Comparison of ENCODE assay signal across 10 cellular contexts in the genomic region with DNA sequence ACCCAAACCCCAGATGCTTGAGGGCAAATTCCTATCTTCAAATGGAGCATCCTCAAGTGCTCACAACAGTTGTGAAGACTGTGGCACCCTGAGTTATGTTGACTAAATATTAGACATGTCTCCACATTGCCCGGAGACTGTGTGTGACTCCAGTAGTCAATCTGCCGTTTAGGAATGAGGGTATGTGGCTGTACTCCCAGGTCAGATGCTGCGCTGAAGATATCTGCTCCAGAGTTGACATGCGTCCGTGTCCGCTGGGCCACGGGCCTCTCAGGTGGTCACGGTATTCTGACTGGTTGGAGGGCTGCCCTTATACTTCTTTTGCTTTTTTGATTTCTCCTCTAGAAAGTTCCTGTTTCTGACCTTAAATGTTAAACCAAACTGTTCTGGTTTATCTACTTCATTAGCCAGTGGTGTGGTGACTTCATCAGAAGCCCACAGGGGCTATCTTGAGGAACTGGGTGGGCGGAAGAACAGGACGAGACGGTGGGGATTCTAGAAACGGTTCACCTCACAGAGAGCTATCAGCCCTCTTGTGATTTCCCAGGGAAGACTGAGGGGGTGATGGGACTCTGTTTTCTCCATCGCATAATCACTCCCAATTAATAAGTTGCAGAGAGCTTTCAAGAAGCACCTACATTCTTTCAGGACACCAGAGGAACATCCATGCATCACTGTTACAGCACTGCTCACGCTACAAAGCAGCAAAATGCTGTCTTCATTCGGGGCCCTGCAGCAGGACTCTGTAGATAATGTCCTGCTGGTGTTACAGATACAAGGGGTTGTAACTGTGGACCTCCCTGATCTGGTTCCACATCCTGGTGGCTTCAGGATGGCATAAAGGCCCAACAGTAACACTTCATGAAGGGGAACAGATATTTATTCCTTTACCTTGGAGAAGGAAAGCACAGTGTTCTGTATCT. TPM values are rescaled to one million over a fixed set of nuclear protein-coding genes. Genes with fewer than 3 reads are reported as not detected.
DNase-seq lines count a peak whose midpoint lies in the region; TF ChIP-seq lines count a peak whose summit lies in the region.
"Had no signal": no experiment of that assay in that cellular context is flagged by ENCODE, and none has a peak within 500 bp of the region (broad histone marks: within the 10 kb centered on the region; RNA-seq: fewer than 3 reads in every experiment).

No MANE protein-coding gene starts in this region.

- TF ChIP-seq CTCF in Peyer's patch (IDR thresholded peaks at IDR 0.05) (no peak), type B pancreatic cell (conservative IDR thresholded peaks at IDR 0.05) (no peak)

- peaks cover under 1% of the 10 kb centered on the region for H3K36me3 Mint-ChIP-seq in type B pancreatic cell

- peaks cover 13% of the 10 kb centered on the region for H3K4me1 Mint-ChIP-seq in type B pancreatic cell (ENCODE audit: unreplicated experiment)

- peak overlapping the region; percentile 94 for H3K27ac Mint-ChIP-seq in type B pancreatic cell

- DNase-seq in activated effector memory CD4-positive, alpha-beta T cell treated with anti-CD3 and anti-CD28 coated beads, Interleukin-2, amount 50 U/mL, for 16 hours: peak; percentile 63
- no peak for DNase-seq in activated effector memory CD4-positive, alpha-beta T cell treated with Interleukin-2 at 50 U/mL for 16 hours
- DNase-seq in Peyer's patch (no peak), erythroblast (lab: John Stamatoyannopoulos, UW) (peak; percentile 83 to 93), type B pancreatic cell (ENCODE audit: extremely low spot score, unreplicated experiment) (no peak), superior temporal gyrus (ENCODE audit: extremely low spot score) (no peak), NCI-H2171 treated with DMSO at 0.1 percent for 48 hours (lab: John Stamatoyannopoulos, UW) (no peak), NCI-H2107 treated with DMSO at 0.1 percent for 48 hours (lab: John Stamatoyannopoulos, UW; ENCODE audit: unreplicated experiment) (no peak)
- DNase-seq: effector CD8-positive, alpha-beta T cell; NCI-H1436 treated with DMSO at 0.1 percent for 48 hours had no signal

- peaks cover 4% of the 10 kb centered on the region for H3K9me3 Mint-ChIP-seq in type B pancreatic cell

- H3K36me3 ChIP-seq in Peyer's patch: no peaks in the 10 kb centered on the region

- no peaks in the 10 kb centered on the region for H3K27me3 ChIP-seq in Peyer's patch

- no peaks in the 10 kb centered on the region for H3K27me3 Mint-ChIP-seq in type B pancreatic cell

- no peaks in the 10 kb centered on the region for H3K9me3 ChIP-seq in Peyer's patch

- peak overlapping the region; percentile 87 for H3K4me3 Mint-ChIP-seq in type B pancreatic cell

- TF ChIP-seq POLR2A in Peyer's patch (IDR thresholded peaks at IDR 0.05) (no peak), erythroblast (IDR thresholded peaks at IDR 0.05; ENCODE audit: low read length) (no peak)

- no peak overlapping the region for H3K4me3 ChIP-seq in Peyer's patch

- H3K4me1 ChIP-seq in Peyer's patch: peaks cover 0 to 7% (median 2%) of the 10 kb centered on the region in 4 donors

- peak overlapping the region; percentile 62 to 86 (median 64) for H3K27ac ChIP-seq in Peyer's patch

RNA-seq across cellular contexts. Expression of a gene that starts 1.3 kb away (rescaled TPM):
- total RNA-seq in Peyer's patch (100 to 1,000 TPM in 1 of 4 donors, 10 to 100 TPM in 3; 11.1 to 167 (median 19.2) TPM), type B pancreatic cell (ENCODE audit: low replicate concordance) (43.3 and 157 TPM in 2 replicates)

RNA-seq across cellular contexts. Expression of a gene that starts 28.4 kb away (rescaled TPM):
- total RNA-seq in Peyer's patch (under 1 TPM in 1 of 4 donors, not detected in 3; 0.40 TPM), type B pancreatic cell (ENCODE audit: low replicate concordance) (0.24 and 0.29 TPM in 2 replicates)

Comparison
In these comparisons a context has a peak if more than half of its experiments do, and no peak if none do; other contexts are left out.
1. DNase-seq: peak in activated effector memory CD4-positive, alpha-beta T cell treated with anti-CD3 and anti-CD28 coated beads, Interleukin-2, amount 50 U/mL, for 16 hours (single experiment) and erythroblast (2 of 2); none in activated effector memory CD4-positive, alpha-beta T cell treated with Interleukin-2 at 50 U/mL for 16 hours (single experiment), Peyer's patch (0 of 3), type B pancreatic cell (single experiment), superior temporal gyrus (single experiment), NCI-H2171 treated with DMSO at 0.1 percent for 48 hours (single experiment) and NCI-H2107 treated with DMSO at 0.1 percent for 48 hours (single experiment).